ENCODE assay signal across 8 cellular contexts in the genomic region with DNA sequence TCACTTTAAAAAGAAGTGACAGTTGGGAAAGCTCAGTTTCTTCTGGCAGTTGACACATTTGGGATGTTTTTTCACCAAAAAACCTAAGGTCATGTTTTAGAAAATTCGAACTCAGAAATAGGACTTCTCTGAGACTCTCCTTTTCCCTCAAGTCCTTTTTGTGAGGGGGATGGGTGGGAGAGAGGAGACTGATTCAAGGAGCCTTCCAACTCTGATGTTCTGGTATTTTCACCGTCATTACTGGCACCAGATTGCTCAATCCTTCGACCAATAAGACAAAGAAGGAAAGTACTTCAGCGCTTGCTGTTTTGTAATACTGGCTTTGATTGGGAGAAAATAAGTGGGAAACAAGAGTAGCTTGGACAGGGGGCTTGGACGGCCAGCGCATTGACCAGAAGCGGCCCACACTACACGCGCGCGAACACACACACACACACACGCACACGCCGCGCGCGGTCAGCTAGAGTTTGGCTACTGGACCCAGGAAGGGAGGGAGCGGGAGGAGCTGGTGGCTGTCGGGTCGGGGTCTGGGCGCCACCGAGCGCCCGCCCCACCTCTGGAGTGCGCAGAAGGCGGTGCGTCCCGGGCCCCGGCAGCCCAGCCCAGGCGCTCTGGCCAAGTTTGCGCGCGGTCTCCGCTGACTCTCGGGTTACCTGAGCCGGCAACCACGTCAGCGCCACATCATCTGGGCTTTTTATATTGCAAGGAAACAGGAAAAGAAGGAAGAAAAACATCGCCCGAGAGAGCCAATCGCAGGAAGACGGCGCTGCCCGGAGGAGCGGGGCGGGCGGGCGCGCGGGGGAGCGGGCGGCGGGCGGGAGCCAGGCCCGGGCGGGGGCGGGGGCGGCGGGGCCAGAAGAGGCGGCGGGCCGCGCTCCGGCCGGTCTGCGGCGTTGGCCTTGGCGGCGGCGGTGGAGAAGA. TPM values are rescaled to one million over a fixed set of nuclear protein-coding genes. Genes with fewer than 3 reads are reported as not detected.
A peak's percentile ranks its signal among the peaks of the same experiment; 100 is the strongest.
DNase-seq lines count a peak whose midpoint lies in the region; ATAC-seq, FAIRE-seq and TF ChIP-seq lines count a peak whose summit lies in the region.

A gene (plus strand): TSS at position 855 of the 921 bp plus-strand sequence. CDS start 66 bp downstream, at position 921.

- peak; percentile 62 for DNase-seq in GM04503 (ENCODE audit: low read depth)
- DNase-seq in Panc1 (ENCODE audit: low read depth, low spot score): no peak
- DNase-seq in epithelial cell of esophagus (ENCODE audit: low read depth): peak; percentile 94
- DNase-seq in urothelium cell line (ENCODE audit: low spot score): peak; percentile 83
- DNase-seq in hepatic stellate cell (ENCODE audit: low spot score): no peak

- H3K9me3 ChIP-seq in Panc1 (ENCODE audit: control insufficient read depth, insufficient read depth, low read depth, low read length): no peaks in the 10 kb centered on the region
- no peaks in the 10 kb centered on the region for H3K9me3 ChIP-seq in mucosa of rectum (ENCODE audit: control insufficient read depth in 2 of 2, low read length in 2 of 2)

- H3K4me1 ChIP-seq in Panc1 (ENCODE audit: control insufficient read depth, insufficient read depth, low read length): peaks cover 3% of the 10 kb centered on the region; the same call in 1 of the 2 replicates
- H3K4me1 ChIP-seq in mucosa of rectum (ENCODE audit: control insufficient read depth in 2 of 2, insufficient read depth in 2 of 2, low read length in 2 of 2): peaks cover 2 to 3% of the 10 kb centered on the region in 2 donors

- POLR2A ChIA-PET in Panc1 (lab: Charles Lee): no interaction called here

- TF ChIP-seq CTCF in Panc1 (IDR thresholded peaks at IDR 0.05): no peak
- TF ChIP-seq CTCF in epithelial cell of esophagus (IDR thresholded peaks at IDR 0.05; ENCODE audit: insufficient read depth, low read depth, low read length, missing control alignments): no peak

- FAIRE-seq in urothelium cell line (lab: Jason Lieb, UNC): no peak

- H3K4me3 ChIP-seq in Panc1 (ENCODE audit: low read depth in 2 of 2, low read length in 2 of 2): peak within 1 kb of the TSS; percentile 42 to 46
- peak within 1 kb of the TSS; percentile 95 for H3K4me3 ChIP-seq in epithelial cell of esophagus (ENCODE audit: low read length)
- peak within 1 kb of the TSS; percentile 80 to 87 for H3K4me3 ChIP-seq in mucosa of rectum (ENCODE audit: low read length in 2 of 2)

- ATAC-seq in HG02610 (IDR thresholded peaks at IDR 0.05; ENCODE audit: unreplicated experiment): peak; percentile 25
- peak; percentile 80 for ATAC-seq in Panc1
- ATAC-seq in GM18519 (IDR thresholded peaks at IDR 0.05; ENCODE audit: low FRiP score, unreplicated experiment): no peak

- H3K27ac ChIP-seq in Panc1 (ENCODE audit: low read length) (no peak within 1 kb of the TSS), mucosa of rectum (ENCODE audit: low read depth in 2 of 2, low read length in 2 of 2) (peak within 1 kb of the TSS; percentile 93)

- no TSS peak for BruUV-seq in Panc1 (replicated peaks; lab: Mats Ljungman, UMichigan)

- H3K36me3 ChIP-seq in Panc1 (ENCODE audit: control insufficient read depth, insufficient read depth, low read length): peaks cover 5% of the 10 kb centered on the region; the same call in 1 of the 2 replicates
- peaks cover 0 to 3% of the 10 kb centered on the region in 2 donors for H3K36me3 ChIP-seq in mucosa of rectum (ENCODE audit: control insufficient read depth in 2 of 2, insufficient read depth in 2 of 2, low read length in 2 of 2)

- peaks cover 60% of the 10 kb centered on the region for H3K27me3 ChIP-seq in Panc1 (ENCODE audit: control insufficient read depth, insufficient read depth, low read length)
- peaks cover 0 to 3% of the 10 kb centered on the region in 2 donors for H3K27me3 ChIP-seq in mucosa of rectum (ENCODE audit: control insufficient read depth in 2 of 2, insufficient read depth in 2 of 2, low read length in 2 of 2)

- in situ Hi-C loops in Panc1 (cut with HindIII; ENCODE audit: low pct_unique_long_range_greater_than_20kb, low sequenced_read_pairs): no loop called here

- CTCF ChIA-PET in Panc1 (lab: Charles Lee): no interaction called here

- peak within 1 kb of the TSS; percentile 83 to 93 for H3K9ac ChIP-seq in mucosa of rectum (ENCODE audit: low read depth in 1 of 2, low read length in 2 of 2)

- intact Hi-C loops in Panc1 (cut with micrococcal nuclease; ENCODE audit: unreplicated experiment): no loop called here

RNA-seq across cellular contexts. Expression of the gene that starts here (rescaled TPM):
- total RNA-seq in Panc1 (2021; ENCODE audit: unreplicated experiment): 0.13 TPM
- not detected for polyA plus RNA-seq in Panc1 (2012; ENCODE audit: insufficient read length)

Comparison
In these comparisons a context has a peak if more than half of its experiments do, and no peak if none do; other contexts are left out.
1. Peak in ATAC-seq and H3K4me3 ChIP-seq in Panc1; RNA of the gene not detected or under 1 TPM.
2. DNase-seq: peak in GM04503 (single experiment), epithelial cell of esophagus (single experiment) and urothelium cell line (single experiment); none in Panc1 (single experiment) and hepatic stellate cell (single experiment).
3. H3K4me3 ChIP-seq: peak in every context shown above with its lines; median percentile 95 in epithelial cell of esophagus; 84 in mucosa of rectum; 44 in Panc1.